In the genomic region with DNA sequence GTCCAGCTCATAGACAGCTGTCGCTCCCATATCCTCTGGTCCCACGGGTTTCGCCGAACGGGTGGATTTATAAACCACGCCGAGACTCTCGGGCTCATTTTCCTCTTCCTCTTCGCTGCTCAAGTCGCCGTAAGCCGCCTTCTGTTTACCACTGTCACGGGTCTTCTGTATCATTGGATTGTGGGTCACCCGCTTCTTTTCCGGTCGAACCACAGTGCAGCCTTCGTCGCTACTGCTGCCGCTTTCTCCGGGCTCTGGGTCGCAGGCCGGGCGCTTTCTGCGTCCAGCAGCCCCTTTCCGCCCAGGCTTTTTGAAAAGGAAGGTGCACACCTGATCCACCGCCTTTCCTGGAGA, we compare ENCODE assay signal across 1 cellular context.
TF ChIP-seq lines count a peak whose summit lies in the region.

No MANE protein-coding gene starts in this region.

TF ChIP-seq in GM23338, 12 proteins besides CTCF, POLR2A, EP300 and RAD21 (continued from another document):
- TF ChIP-seq, protein P1, sequence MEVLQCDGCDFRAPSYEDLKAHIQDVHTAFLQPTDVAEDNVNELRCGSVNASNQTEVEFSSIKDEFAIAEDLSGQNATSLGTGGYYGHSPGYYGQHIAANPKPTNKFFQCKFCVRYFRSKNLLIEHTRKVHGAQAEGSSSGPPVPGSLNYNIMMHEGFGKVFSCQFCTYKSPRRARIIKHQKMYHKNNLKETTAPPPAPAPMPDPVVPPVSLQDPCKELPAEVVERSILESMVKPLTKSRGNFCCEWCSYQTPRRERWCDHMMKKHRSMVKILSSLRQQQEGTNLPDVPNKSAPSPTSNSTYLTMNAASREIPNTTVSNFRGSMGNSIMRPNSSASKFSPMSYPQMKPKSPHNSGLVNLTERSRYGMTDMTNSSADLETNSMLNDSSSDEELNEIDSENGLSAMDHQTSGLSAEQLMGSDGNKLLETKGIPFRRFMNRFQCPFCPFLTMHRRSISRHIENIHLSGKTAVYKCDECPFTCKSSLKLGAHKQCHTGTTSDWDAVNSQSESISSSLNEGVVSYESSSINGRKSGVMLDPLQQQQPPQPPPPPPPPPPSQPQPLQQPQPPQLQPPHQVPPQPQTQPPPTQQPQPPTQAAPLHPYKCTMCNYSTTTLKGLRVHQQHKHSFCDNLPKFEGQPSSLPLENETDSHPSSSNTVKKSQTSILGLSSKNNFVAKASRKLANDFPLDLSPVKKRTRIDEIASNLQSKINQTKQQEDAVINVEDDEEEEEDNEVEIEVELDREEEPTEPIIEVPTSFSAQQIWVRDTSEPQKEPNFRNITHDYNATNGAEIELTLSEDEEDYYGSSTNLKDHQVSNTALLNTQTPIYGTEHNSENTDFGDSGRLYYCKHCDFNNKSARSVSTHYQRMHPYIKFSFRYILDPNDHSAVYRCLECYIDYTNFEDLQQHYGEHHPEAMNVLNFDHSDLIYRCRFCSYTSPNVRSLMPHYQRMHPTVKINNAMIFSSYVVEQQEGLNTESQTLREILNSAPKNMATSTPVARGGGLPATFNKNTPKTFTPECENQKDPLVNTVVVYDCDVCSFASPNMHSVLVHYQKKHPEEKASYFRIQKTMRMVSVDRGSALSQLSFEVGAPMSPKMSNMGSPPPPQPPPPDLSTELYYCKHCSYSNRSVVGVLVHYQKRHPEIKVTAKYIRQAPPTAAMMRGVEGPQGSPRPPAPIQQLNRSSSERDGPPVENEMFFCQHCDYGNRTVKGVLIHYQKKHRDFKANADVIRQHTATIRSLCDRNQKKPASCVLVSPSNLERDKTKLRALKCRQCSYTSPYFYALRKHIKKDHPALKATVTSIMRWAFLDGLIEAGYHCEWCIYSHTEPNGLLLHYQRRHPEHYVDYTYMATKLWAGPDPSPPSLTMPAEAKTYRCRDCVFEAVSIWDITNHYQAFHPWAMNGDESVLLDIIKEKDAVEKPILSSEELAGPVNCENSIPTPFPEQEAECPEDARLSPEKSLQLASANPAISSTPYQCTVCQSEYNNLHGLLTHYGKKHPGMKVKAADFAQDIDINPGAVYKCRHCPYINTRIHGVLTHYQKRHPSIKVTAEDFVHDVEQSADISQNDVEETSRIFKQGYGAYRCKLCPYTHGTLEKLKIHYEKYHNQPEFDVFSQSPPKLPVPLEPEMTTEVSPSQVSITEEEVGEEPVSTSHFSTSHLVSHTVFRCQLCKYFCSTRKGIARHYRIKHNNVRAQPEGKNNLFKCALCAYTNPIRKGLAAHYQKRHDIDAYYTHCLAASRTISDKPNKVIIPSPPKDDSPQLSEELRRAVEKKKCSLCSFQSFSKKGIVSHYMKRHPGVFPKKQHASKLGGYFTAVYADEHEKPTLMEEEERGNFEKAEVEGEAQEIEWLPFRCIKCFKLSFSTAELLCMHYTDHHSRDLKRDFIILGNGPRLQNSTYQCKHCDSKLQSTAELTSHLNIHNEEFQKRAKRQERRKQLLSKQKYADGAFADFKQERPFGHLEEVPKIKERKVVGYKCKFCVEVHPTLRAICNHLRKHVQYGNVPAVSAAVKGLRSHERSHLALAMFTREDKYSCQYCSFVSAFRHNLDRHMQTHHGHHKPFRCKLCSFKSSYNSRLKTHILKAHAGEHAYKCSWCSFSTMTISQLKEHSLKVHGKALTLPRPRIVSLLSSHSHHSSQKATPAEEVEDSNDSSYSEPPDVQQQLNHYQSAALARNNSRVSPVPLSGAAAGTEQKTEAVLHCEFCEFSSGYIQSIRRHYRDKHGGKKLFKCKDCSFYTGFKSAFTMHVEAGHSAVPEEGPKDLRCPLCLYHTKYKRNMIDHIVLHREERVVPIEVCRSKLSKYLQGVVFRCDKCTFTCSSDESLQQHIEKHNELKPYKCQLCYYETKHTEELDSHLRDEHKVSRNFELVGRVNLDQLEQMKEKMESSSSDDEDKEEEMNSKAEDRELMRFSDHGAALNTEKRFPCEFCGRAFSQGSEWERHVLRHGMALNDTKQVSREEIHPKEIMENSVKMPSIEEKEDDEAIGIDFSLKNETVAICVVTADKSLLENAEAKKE (CRISPR knock-in tag; IDR thresholded peaks at IDR 0.05): no peak
- TF ChIP-seq, protein P2, sequence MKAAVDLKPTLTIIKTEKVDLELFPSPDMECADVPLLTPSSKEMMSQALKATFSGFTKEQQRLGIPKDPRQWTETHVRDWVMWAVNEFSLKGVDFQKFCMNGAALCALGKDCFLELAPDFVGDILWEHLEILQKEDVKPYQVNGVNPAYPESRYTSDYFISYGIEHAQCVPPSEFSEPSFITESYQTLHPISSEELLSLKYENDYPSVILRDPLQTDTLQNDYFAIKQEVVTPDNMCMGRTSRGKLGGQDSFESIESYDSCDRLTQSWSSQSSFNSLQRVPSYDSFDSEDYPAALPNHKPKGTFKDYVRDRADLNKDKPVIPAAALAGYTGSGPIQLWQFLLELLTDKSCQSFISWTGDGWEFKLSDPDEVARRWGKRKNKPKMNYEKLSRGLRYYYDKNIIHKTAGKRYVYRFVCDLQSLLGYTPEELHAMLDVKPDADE (IDR thresholded peaks at IDR 0.05): no peak
